ENCODE assay signal across 32 cellular contexts in genomic region chr20:58685988-58686387, GRCh38.
"Had no signal": no experiment of that assay in that cellular context is flagged by ENCODE, and none has a peak within 500 bp of the region (broad histone marks: within the 10 kb centered on the region; RNA-seq: fewer than 3 reads in every experiment).

No MANE protein-coding gene starts in this region.

- H3K9me3 ChIP-seq: left lung, lower lobe of right lung, neutrophil, ovary, sigmoid colon, spleen, tibial nerve, upper lobe of left lung, vagina had no signal

- H3K9ac ChIP-seq: neural progenitor cell had no signal

- H3K36me3 ChIP-seq: lower lobe of right lung, neural progenitor cell, ovary, vagina had no signal

- H3K27me3 Mint-ChIP-seq: naive B cell; progenitor cell of endocrine pancreas; stimulated activated memory B cell treated with anti-CD40 and anti-IgM and Interleukin-4, amounts not matched to agents 10 μg/mL and 1 μg/mL and 100 μg/mL, for 72 hours; stimulated activated naive CD8-positive, alpha-beta T cell treated with anti-CD3 and anti-CD28 coated beads, Interleukin-15, amount 100 ng/mL, for 72 hours had no signal

- H3K27ac Mint-ChIP-seq: immature natural killer cell; mesothelial cell of epicardium; natural killer cell; neural progenitor cell; progenitor cell of endocrine pancreas; stimulated activated memory B cell treated with anti-CD40 and anti-IgM and Interleukin-4, amounts not matched to agents 10 μg/mL and 1 μg/mL and 100 μg/mL, for 72 hours; stimulated activated naive CD8-positive, alpha-beta T cell treated with anti-CD3 and anti-CD28 coated beads, Interleukin-15, amount 100 ng/mL, for 72 hours had no signal

- H3K4me1 ChIP-seq: neural progenitor cell had no signal

- H3K27ac ChIP-seq: left lung, lower lobe of right lung, neural progenitor cell, neutrophil, ovary, sigmoid colon, spleen, tibial nerve, upper lobe of left lung, vagina had no signal

- DNase-seq: hypothalamus; immature natural killer cell; kidney; left colon; left lung; lower lobe of right lung; mammary epithelial cell; mesendoderm; naive B cell; natural killer cell; nephron progenitor cell; occipital lobe; ovary; right cardiac atrium; sigmoid colon; small intestine; spleen; stimulated activated CD4-positive, alpha-beta T cell treated with anti-CD3 and anti-CD28 coated beads, Interleukin-1b, Interleukin-23, amount 100 ng/mL, for 48 hours; stimulated activated CD4-positive, alpha-beta T cell treated with anti-CD3 and anti-CD28 coated beads, Interleukin-2, amount 100 ng/mL, for 48 hours; stimulated activated CD4-positive, alpha-beta T cell treated with anti-CD3 and anti-CD28 coated beads, Interleukin-4, amount 100 ng/mL, for 4 hours; stimulated activated CD8-positive, alpha-beta memory T cell treated with anti-CD3 and anti-CD28 coated beads, Interleukin-4, amount 100 ng/mL, for 48 hours; stimulated activated naive CD4-positive, alpha-beta T cell treated with Interleukin-2 at 50 U/mL for 16 hours; stimulated activated naive CD8-positive, alpha-beta T cell treated with anti-CD3 and anti-CD28 coated beads, Interleukin-15, amount 100 ng/mL, for 72 hours; substantia nigra; upper lobe of left lung had no signal

- H3K4me3 Mint-ChIP-seq: immature natural killer cell; mesothelial cell of epicardium; naive B cell; natural killer cell; nephron progenitor cell; neural progenitor cell; stimulated activated memory B cell treated with anti-CD40 and anti-IgM and Interleukin-4, amounts not matched to agents 10 μg/mL and 1 μg/mL and 100 μg/mL, for 72 hours; stimulated activated naive CD8-positive, alpha-beta T cell treated with anti-CD3 and anti-CD28 coated beads, Interleukin-15, amount 100 ng/mL, for 72 hours had no signal

- H3K27me3 ChIP-seq: left lung, neural progenitor cell, neutrophil, ovary, sigmoid colon, spleen, tibial nerve, upper lobe of left lung, vagina had no signal

- H3K36me3 Mint-ChIP-seq: natural killer cell had no signal

- H3K4me3 ChIP-seq: left lung, lower lobe of right lung, neural progenitor cell, ovary, sigmoid colon, spleen, tibial nerve, upper lobe of left lung, vagina had no signal

- H3K4me1 Mint-ChIP-seq: mesothelial cell of epicardium; natural killer cell; stimulated activated memory B cell treated with anti-CD40 and anti-IgM and Interleukin-4, amounts not matched to agents 10 μg/mL and 1 μg/mL and 100 μg/mL, for 72 hours had no signal

- ATAC-seq: left colon; left lung; lower lobe of right lung; natural killer cell; right cardiac atrium; stimulated activated memory B cell treated with anti-CD40 and anti-IgM and Interleukin-4, amounts not matched to agents 10 μg/mL and 1 μg/mL and 100 μg/mL, for 72 hours; stimulated activated naive CD8-positive, alpha-beta T cell treated with anti-CD3 and anti-CD28 coated beads, Interleukin-15, amount 100 ng/mL, for 72 hours had no signal

- H3K9me3 Mint-ChIP-seq: immature natural killer cell; mesothelial cell of epicardium; naive B cell; natural killer cell; nephron progenitor cell; neural progenitor cell; stimulated activated memory B cell treated with anti-CD40 and anti-IgM and Interleukin-4, amounts not matched to agents 10 μg/mL and 1 μg/mL and 100 μg/mL, for 72 hours; stimulated activated naive CD8-positive, alpha-beta T cell treated with anti-CD3 and anti-CD28 coated beads, Interleukin-15, amount 100 ng/mL, for 72 hours had no signal
